ENCODE assay signal across 9 cellular contexts in the genomic region with DNA sequence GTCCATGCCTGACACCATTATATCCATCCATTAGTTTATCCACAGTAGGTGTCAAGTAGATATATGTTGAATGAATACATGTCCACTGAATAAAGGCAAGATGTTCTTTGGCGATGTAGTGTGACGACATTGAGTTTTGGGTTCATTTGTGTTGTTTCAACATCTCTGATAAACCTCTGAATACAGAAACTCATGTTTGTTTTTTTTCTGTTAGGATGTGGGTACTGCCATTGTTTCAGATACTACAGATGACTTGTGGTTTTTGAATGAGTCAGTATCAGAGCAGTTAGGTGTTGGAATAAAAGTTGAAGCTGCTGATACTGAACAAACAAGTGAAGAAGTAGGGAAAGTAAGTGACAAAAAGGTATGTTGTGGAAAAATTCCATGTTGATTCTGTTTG. TPM values are rescaled to one million over a fixed set of nuclear protein-coding genes. Genes with fewer than 3 reads are reported as not detected.
DNase-seq lines count a peak whose midpoint lies in the region; ATAC-seq, FAIRE-seq and TF ChIP-seq lines count a peak whose summit lies in the region.
"Had no signal": no experiment of that assay in that cellular context is flagged by ENCODE, and none has a peak within 500 bp of the region (broad histone marks: within the 10 kb centered on the region; RNA-seq: fewer than 3 reads in every experiment).

No MANE protein-coding gene starts in this region.

- H3K9me3 Mint-ChIP-seq in astrocyte (ENCODE audit: unreplicated experiment), result no peaks in the 10 kb centered on the region
- no peaks in the 10 kb centered on the region for H3K9me3 Mint-ChIP-seq in natural killer cell treated with Interleukin-12 subunit alpha and Interleukin-12 subunit beta and Interleukin-15 and Interleukin-18, amount 100 ng/mL, for 72 hours

- FAIRE-seq in GM19239 (lab: Jason Lieb, UNC) (peak; percentile 64), astrocyte (lab: Jason Lieb, UNC) (no peak)

- TF ChIP-seq CTCF in astrocyte (IDR thresholded peaks at IDR 0.05; ENCODE audit: insufficient read depth, low read depth, low read length) (no peak), body of pancreas (IDR thresholded peaks at IDR 0.05) (no peak)

- peaks cover 10% of the 10 kb centered on the region for H3K4me1 Mint-ChIP-seq in astrocyte (ENCODE audit: low read depth, unreplicated experiment)
- H3K4me1 Mint-ChIP-seq in natural killer cell treated with Interleukin-12 subunit alpha and Interleukin-12 subunit beta and Interleukin-15 and Interleukin-18, amount 100 ng/mL, for 72 hours (ENCODE audit: low read depth in 2 of 2), result peaks cover 33 to 35% of the 10 kb centered on the region in 2 donors

- peaks cover 64% of the 10 kb centered on the region for H3K36me3 ChIP-seq in astrocyte (ENCODE audit: insufficient read depth, low read length)
- H3K36me3 ChIP-seq in body of pancreas (replicated peaks in 1 of 2; ENCODE audit: insufficient read depth in 1 of 2, low read depth in 2 of 2), result peaks cover 9 to 36% of the 10 kb centered on the region in 2 donors

- ATAC-seq in HG03571 (IDR thresholded peaks at IDR 0.05; ENCODE audit: unreplicated experiment) (peak; percentile 66), HG03342 (IDR thresholded peaks at IDR 0.05; ENCODE audit: unreplicated experiment) (no peak), body of pancreas (no peak)
- ATAC-seq in natural killer cell treated with Interleukin-12 subunit alpha and Interleukin-12 subunit beta and Interleukin-15 and Interleukin-18, amount 100 ng/mL, for 72 hours, result peak; percentile 91 to 98

- no peaks in the 10 kb centered on the region for H3K4me1 ChIP-seq in astrocyte (ENCODE audit: insufficient read depth, low read length)
- peaks cover 9% of the 10 kb centered on the region for H3K4me1 ChIP-seq in body of pancreas
- H3K4me1 ChIP-seq: right atrium auricular region had no signal

- H3K27me3 ChIP-seq in astrocyte (ENCODE audit: insufficient read depth, low read length) (no peaks in the 10 kb centered on the region), body of pancreas (no peaks in the 10 kb centered on the region)
- H3K27me3 ChIP-seq: right atrium auricular region had no signal

- WGBS in body of pancreas, 2 donors, result 75 to 86% methylated on average over 2 of the region's 2 CpGs

- no peak overlapping the region for H3K4me3 ChIP-seq in astrocyte (ENCODE audit: insufficient read depth, low read depth, low read length)
- no peak overlapping the region for H3K4me3 ChIP-seq in body of pancreas
- H3K4me3 ChIP-seq: right atrium auricular region had no signal

- peaks cover 26% of the 10 kb centered on the region for H4K20me1 ChIP-seq in astrocyte (ENCODE audit: insufficient read depth, low read length)

- intact Hi-C loops in posterior vena cava (cut with DNase I) (no loop called here), body of pancreas (cut with DNase I) (no loop called here)

- H3K27ac Mint-ChIP-seq in astrocyte (ENCODE audit: unreplicated experiment), result no peak overlapping the region
- H3K27ac Mint-ChIP-seq in natural killer cell treated with Interleukin-12 subunit alpha and Interleukin-12 subunit beta and Interleukin-15 and Interleukin-18, amount 100 ng/mL, for 72 hours, result peak overlapping the region; percentile 82 to 90

- H3K9me3 ChIP-seq in astrocyte (ENCODE audit: insufficient read depth, low read depth, low read length), result no peaks in the 10 kb centered on the region
- no peaks in the 10 kb centered on the region for H3K9me3 ChIP-seq in body of pancreas
- H3K9me3 ChIP-seq: right atrium auricular region had no signal

- H3K4me3 Mint-ChIP-seq in astrocyte (ENCODE audit: unreplicated experiment), result no peak overlapping the region
- H3K4me3 Mint-ChIP-seq in natural killer cell treated with Interleukin-12 subunit alpha and Interleukin-12 subunit beta and Interleukin-15 and Interleukin-18, amount 100 ng/mL, for 72 hours, result peak overlapping the region; percentile 64

- H3K9ac ChIP-seq in astrocyte (ENCODE audit: low read length), result no peak overlapping the region

- no peak overlapping the region for H3K4me2 ChIP-seq in astrocyte (ENCODE audit: low read length)

- no peak overlapping the region for H3K27ac ChIP-seq in astrocyte (ENCODE audit: low read depth, low read length)
- no peak overlapping the region for H3K27ac ChIP-seq in body of pancreas
- H3K27ac ChIP-seq: right atrium auricular region had no signal

- no peak for DNase-seq in GM19239 (ENCODE audit: insufficient read length, low spot score)
- DNase-seq in astrocyte (ENCODE audit: low read depth), result peak; percentile 58
- DNase-seq in natural killer cell treated with Interleukin-12 subunit alpha and Interleukin-12 subunit beta and Interleukin-15 and Interleukin-18, amount 100 ng/mL, for 72 hours (ENCODE audit: low spot score), result no peak
- no peak for DNase-seq in NCI-H446 treated with DMSO at 0.1 percent for 48 hours (lab: John Stamatoyannopoulos, UW)
- DNase-seq in posterior vena cava (ENCODE audit: low spot score), result no peak
- no peak for DNase-seq in body of pancreas

- H3K79me2 ChIP-seq in astrocyte (ENCODE audit: insufficient read depth, low read length), result no peaks in the 10 kb centered on the region

- peaks cover 28% of the 10 kb centered on the region for H3K36me3 Mint-ChIP-seq in astrocyte (ENCODE audit: low read depth, unreplicated experiment)
- peaks cover 59% of the 10 kb centered on the region for H3K36me3 Mint-ChIP-seq in natural killer cell treated with Interleukin-12 subunit alpha and Interleukin-12 subunit beta and Interleukin-15 and Interleukin-18, amount 100 ng/mL, for 72 hours

- TF ChIP-seq POLR2A in body of pancreas (IDR thresholded peaks at IDR 0.05), result no peak

- H3K27me3 Mint-ChIP-seq in astrocyte (ENCODE audit: low read depth, unreplicated experiment), result no peaks in the 10 kb centered on the region
- no peaks in the 10 kb centered on the region for H3K27me3 Mint-ChIP-seq in natural killer cell treated with Interleukin-12 subunit alpha and Interleukin-12 subunit beta and Interleukin-15 and Interleukin-18, amount 100 ng/mL, for 72 hours

- H2AFZ ChIP-seq in astrocyte (ENCODE audit: low read depth, low read length), result no peak overlapping the region

RNA-seq across cellular contexts. Expression of gene MDM4, which starts 28.1 kb away (rescaled TPM):
- total RNA-seq in astrocyte (38.5 and 41.1 TPM in 2 replicates), posterior vena cava (10 to 100 TPM; 65.1 to 75.9 TPM), body of pancreas (100 to 1,000 TPM in 1 of 2 donors, 10 to 100 TPM in 1; 72.9 to 125 TPM)
- total RNA-seq in natural killer cell treated with Interleukin-12 subunit alpha and Interleukin-12 subunit beta and Interleukin-15 and Interleukin-18, amount 100 ng/mL, for 72 hours, result 100 to 1,000 TPM; 104 to 151 TPM

RNA-seq across cellular contexts. Expression of gene PIK3C2B, which starts 49.7 kb away (rescaled TPM):
- total RNA-seq in astrocyte, result 17.9 and 19.3 TPM in 2 replicates
- total RNA-seq in natural killer cell treated with Interleukin-12 subunit alpha and Interleukin-12 subunit beta and Interleukin-15 and Interleukin-18, amount 100 ng/mL, for 72 hours, result 10 to 100 TPM; 14.2 to 28.7 TPM
- 10 to 100 TPM; 33.7 to 36.9 TPM for total RNA-seq in posterior vena cava
- total RNA-seq in body of pancreas, result 10 to 100 TPM; 11.4 to 18.1 TPM

Comparison
In these comparisons a context has a peak if more than half of its experiments do, and no peak if none do; other contexts are left out.
1. ATAC-seq: peak in HG03571 (single experiment) and natural killer cell treated with Interleukin-12 subunit alpha and Interleukin-12 subunit beta and Interleukin-15 and Interleukin-18, amount 100 ng/mL, for 72 hours (2 of 2); none in HG03342 (single experiment) and body of pancreas (single experiment).